29 cellular contexts compared by ENCODE assay signal in the genomic region with DNA sequence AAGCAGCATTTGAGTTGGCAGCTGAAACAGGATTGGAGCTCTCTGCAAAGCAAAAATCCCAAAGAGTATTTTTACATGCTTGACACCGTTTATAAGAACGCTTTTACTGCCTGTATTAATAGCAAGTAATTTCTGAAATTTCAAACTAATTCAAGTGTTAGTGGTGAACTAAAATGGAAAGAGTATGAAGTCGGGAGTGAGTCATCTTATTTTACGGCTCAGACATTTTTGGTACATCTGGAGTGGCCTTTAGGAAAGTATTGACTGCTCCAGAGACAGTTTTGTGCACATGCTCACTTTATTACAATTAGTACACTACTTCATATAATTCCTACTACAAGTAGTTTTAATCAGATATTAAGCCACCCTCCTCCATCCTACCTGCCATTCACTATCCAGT.
"Had no signal": no experiment of that assay in that cellular context is flagged by ENCODE, and none has a peak within 500 bp of the region (broad histone marks: within the 10 kb centered on the region; RNA-seq: fewer than 3 reads in every experiment).

No MANE protein-coding gene starts in this region.

- H3K27me3 ChIP-seq: adrenal gland, ascending aorta, brain microvascular endothelial cell, dorsolateral prefrontal cortex, foreskin keratinocyte, heart left ventricle, testis, transverse colon had no signal

- H3K36me3 ChIP-seq: adrenal gland, ascending aorta, brain microvascular endothelial cell, heart left ventricle, transverse colon had no signal

- H3K4me1 ChIP-seq: adrenal gland, ascending aorta, foreskin keratinocyte, heart left ventricle, parathyroid adenoma, psoas muscle, testis, transverse colon had no signal

- H3K9me3 ChIP-seq: adrenal gland, ascending aorta, heart left ventricle, psoas muscle, testis, transverse colon had no signal

- H3K79me2 ChIP-seq: parathyroid adenoma had no signal

- FAIRE-seq: kidney had no signal

- H2AFZ ChIP-seq: parathyroid adenoma had no signal

- H3K27ac ChIP-seq: adrenal gland, ascending aorta, brain microvascular endothelial cell, coronary artery, foreskin keratinocyte, heart left ventricle, parathyroid adenoma, psoas muscle, testis, transverse colon had no signal

- ATAC-seq: activated CD4-positive, alpha-beta T cell treated with anti-CD3 and anti-CD28 coated beads for 36 hours; activated CD8-positive, alpha-beta T cell treated with anti-CD3 and anti-CD28 coated beads, Interleukin-2, amount 10 ng/mL, durations not matched to agents 7 days and 5 days; activated T-cell treated with anti-CD3 and anti-CD28 coated beads, Interleukin-2, amount 50 U/mL, for 72 hours; foreskin keratinocyte; heart left ventricle; left colon; naive thymus-derived CD8-positive, alpha-beta T cell; psoas muscle; stimulated activated naive CD8-positive, alpha-beta T cell treated with anti-CD3 and anti-CD28 coated beads, Interleukin-15, Interleukin-2, amounts not matched to agents 100 U/mL and 50 U/mL, for 24 hours had no signal

- H3K4me3 ChIP-seq: adrenal gland, ascending aorta, coronary artery, heart left ventricle, psoas muscle, testis, transverse colon had no signal

- H3K9ac ChIP-seq: parathyroid adenoma had no signal

- DNase-seq: activated CD4-positive, alpha-beta T cell treated with anti-CD3 and anti-CD28 coated beads for 36 hours; activated CD4-positive, CD25-positive, alpha-beta regulatory T cell; activated CD8-positive, alpha-beta T cell treated with anti-CD3 and anti-CD28 coated beads, Interleukin-2, amount 10 ng/mL, durations not matched to agents 7 days and 5 days; activated effector memory CD4-positive, alpha-beta T cell treated with Interleukin-2 at 50 U/mL for 16 hours; activated naive CD4-positive, alpha-beta T cell treated with Interleukin-2 at 50 U/mL for 16 hours; activated naive CD8-positive, alpha-beta T cell treated with anti-CD3 and anti-CD28 coated beads for 36 hours; activated T-cell treated with anti-CD3 and anti-CD28 coated beads for 4 hours; activated T-cell treated with anti-CD3 and anti-CD28 coated beads, Interleukin-2, amount 50 U/mL, for 72 hours; adrenal gland; brain microvascular endothelial cell; dorsolateral prefrontal cortex; effector memory CD4-positive, alpha-beta T cell; erythroblast; foreskin keratinocyte; heart left ventricle; hypothalamus; immature natural killer cell; kidney; left colon; naive thymus-derived CD8-positive, alpha-beta T cell; nucleus accumbens; psoas muscle; stimulated activated CD4-positive, alpha-beta T cell treated with anti-CD3 and anti-CD28 coated beads, Interleukin-2, amount 100 ng/mL, for 48 hours; stimulated activated naive CD8-positive, alpha-beta T cell treated with anti-CD3 and anti-CD28 coated beads, Interleukin-15, Interleukin-2, amounts not matched to agents 100 U/mL and 50 U/mL, for 24 hours; testis; transverse colon had no signal
